In the genomic region with DNA sequence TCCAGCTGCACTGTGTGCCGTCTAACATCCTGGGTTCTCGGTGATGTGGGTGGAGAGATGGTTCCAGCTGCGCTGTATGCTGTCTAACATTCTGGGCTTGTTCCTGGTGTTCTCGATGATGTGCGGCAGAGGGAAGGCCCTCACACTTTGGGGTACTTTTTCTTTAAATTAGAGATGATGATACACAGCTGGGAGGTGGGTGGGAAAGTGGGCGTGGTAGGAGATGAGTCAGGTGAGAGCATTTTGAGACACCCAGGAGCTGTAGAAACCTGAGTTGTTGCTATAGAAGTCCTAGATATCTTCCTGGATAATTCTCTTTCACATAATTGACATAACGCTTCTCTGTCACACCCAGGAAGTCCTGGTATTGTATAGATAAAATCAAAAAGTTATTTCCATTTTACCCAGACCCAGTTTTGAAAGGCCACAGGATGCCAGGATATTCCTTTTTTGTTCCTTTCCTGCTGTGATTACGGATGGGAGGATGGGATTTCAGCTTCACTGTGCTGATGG, we compare ENCODE assay signal across 22 cellular contexts.
DNase-seq lines count a peak whose midpoint lies in the region; ATAC-seq and TF ChIP-seq lines count a peak whose summit lies in the region.
"Had no signal": no experiment of that assay in that cellular context is flagged by ENCODE, and none has a peak within 500 bp of the region (broad histone marks: within the 10 kb centered on the region; RNA-seq: fewer than 3 reads in every experiment).

No MANE protein-coding gene starts in this region.

- H3K27ac Mint-ChIP-seq in endothelial cell (ENCODE audit: unreplicated experiment): peak overlapping the region; percentile 74
- peak overlapping the region; percentile 42 for H3K27ac Mint-ChIP-seq in stimulated activated naive B cell treated with anti-CD40 and anti-IgM and Interleukin-4, amounts not matched to agents 10 μg/mL and 1 μg/mL and 100 μg/mL, for 72 hours
- H3K27ac Mint-ChIP-seq: HFFc6 had no signal

- no peak overlapping the region for H3K4me3 Mint-ChIP-seq in endothelial cell (ENCODE audit: unreplicated experiment)
- H3K4me3 Mint-ChIP-seq in stimulated activated naive B cell treated with anti-CD40 and anti-IgM and Interleukin-4, amounts not matched to agents 10 μg/mL and 1 μg/mL and 100 μg/mL, for 72 hours: no peak overlapping the region
- H3K4me3 Mint-ChIP-seq: CD4-positive, alpha-beta memory T cell; HFFc6 had no signal

- H3K9me3 Mint-ChIP-seq in endothelial cell (ENCODE audit: unreplicated experiment): no peaks in the 10 kb centered on the region
- peaks cover 0 to 4% of the 10 kb centered on the region in 2 donors for H3K9me3 Mint-ChIP-seq in stimulated activated naive B cell treated with anti-CD40 and anti-IgM and Interleukin-4, amounts not matched to agents 10 μg/mL and 1 μg/mL and 100 μg/mL, for 72 hours
- H3K9me3 Mint-ChIP-seq: CD4-positive, alpha-beta memory T cell had no signal

- POLR2A ChIA-PET in PC-9 (lab: Charles Lee; ENCODE audit: unreplicated experiment): no interaction called here

- H3K4me1 Mint-ChIP-seq in endothelial cell (ENCODE audit: unreplicated experiment): peaks cover 25% of the 10 kb centered on the region
- peaks cover 11 to 14% of the 10 kb centered on the region in 2 donors for H3K4me1 Mint-ChIP-seq in stimulated activated naive B cell treated with anti-CD40 and anti-IgM and Interleukin-4, amounts not matched to agents 10 μg/mL and 1 μg/mL and 100 μg/mL, for 72 hours

- H3K36me3 Mint-ChIP-seq in endothelial cell (ENCODE audit: low read depth, unreplicated experiment): peaks cover 4% of the 10 kb centered on the region
- no peaks in the 10 kb centered on the region for H3K36me3 Mint-ChIP-seq in stimulated activated naive B cell treated with anti-CD40 and anti-IgM and Interleukin-4, amounts not matched to agents 10 μg/mL and 1 μg/mL and 100 μg/mL, for 72 hours
- H3K36me3 Mint-ChIP-seq: CD4-positive, alpha-beta memory T cell had no signal

- H4K20me1 ChIP-seq in PC-9 (ENCODE audit: insufficient read depth): no peaks in the 10 kb centered on the region
- H4K20me1 ChIP-seq: BLaER1 treated with 17β-estradiol and CSF1 and Interleukin-3, amounts not matched to agents 10 nM and 100 nM had no signal

- peaks cover 10% of the 10 kb centered on the region for H3K27me3 Mint-ChIP-seq in endothelial cell (ENCODE audit: unreplicated experiment)
- H3K27me3 Mint-ChIP-seq in stimulated activated naive B cell treated with anti-CD40 and anti-IgM and Interleukin-4, amounts not matched to agents 10 μg/mL and 1 μg/mL and 100 μg/mL, for 72 hours: no peaks in the 10 kb centered on the region
- H3K27me3 Mint-ChIP-seq: CD4-positive, alpha-beta memory T cell had no signal

- H3K9me3 ChIP-seq in PC-9 (ENCODE audit: insufficient read depth, low read depth): no peaks in the 10 kb centered on the region
- H3K9me3 ChIP-seq in Peyer's patch: no peaks in the 10 kb centered on the region
- H3K9me3 ChIP-seq: BLaER1 treated with 17β-estradiol and CSF1 and Interleukin-3, amounts not matched to agents 10 nM and 100 nM; Caco-2 had no signal

- CTCF ChIA-PET in PC-9 (lab: Charles Lee): no interaction called here

- peak; percentile 10 for DNase-seq in stimulated activated CD4-positive, alpha-beta T cell treated with anti-CD3 and anti-CD28 coated beads, Interleukin-12 subunit alpha, Interleukin-12 subunit beta, amount 100 ng/mL, for 4 hours
- DNase-seq in stimulated activated CD4-positive, alpha-beta T cell treated with anti-CD3 and anti-CD28 coated beads, Interleukin-1b, Interleukin-23, amount 100 ng/mL, for 48 hours: no peak
- peak in 1 of 2 experiments; percentile 22 for DNase-seq in PC-9
- no peak for DNase-seq in endothelial cell (ENCODE audit: low spot score)
- no peak for DNase-seq in stimulated activated naive B cell treated with anti-CD40 and anti-IgM and Interleukin-4, amounts not matched to agents 10 μg/mL and 1 μg/mL and 100 μg/mL, for 72 hours
- DNase-seq in DMS79 (lab: John Stamatoyannopoulos, UW): no peak
- DNase-seq in Peyer's patch: no peak
- DNase-seq: ACHN; Caco-2; CD4-positive, alpha-beta memory T cell; DMS 273 treated with DMSO at 0.1 percent for 48 hours; DND-41; H7; HFFc6; Karpas-422; MV-4-11; NCI-H1105 treated with DMSO at 0.1 percent for 48 hours; NCI-H2081; NCI-H2171 treated with DMSO at 0.1 percent for 48 hours; NCI-H526 had no signal

- no peaks in the 10 kb centered on the region for H3K9me2 ChIP-seq in PC-9 (ENCODE audit: insufficient read depth)

- intact Hi-C loops in PC-9 (cut with micrococcal nuclease; ENCODE audit: unreplicated experiment): no loop called here

- no peak overlapping the region for H2AFZ ChIP-seq in PC-9

- BruUV-seq in PC-9 (replicated peaks; lab: Mats Ljungman, UMichigan): no TSS peak

- H3K27ac ChIP-seq in PC-9: peak overlapping the region; percentile 46
- H3K27ac ChIP-seq in Peyer's patch: no peak overlapping the region
- H3K27ac ChIP-seq: BLaER1 treated with 17β-estradiol and CSF1 and Interleukin-3, amounts not matched to agents 10 nM and 100 nM had no signal

- H3K4me1 ChIP-seq in PC-9 (replicated peaks; ENCODE audit: insufficient read depth) (peaks cover 31% of the 10 kb centered on the region), Peyer's patch (no peaks in the 10 kb centered on the region)
- H3K4me1 ChIP-seq: Caco-2 had no signal

- H3K4me3 ChIP-seq in PC-9 (no peak overlapping the region), Peyer's patch (no peak overlapping the region)
- H3K4me3 ChIP-seq: BLaER1 treated with 17β-estradiol and CSF1 and Interleukin-3, amounts not matched to agents 10 nM and 100 nM; GM12878 had no signal

- no peaks in the 10 kb centered on the region for H3K27me3 ChIP-seq in PC-9 (ENCODE audit: insufficient read depth, low read depth)
- H3K27me3 ChIP-seq in Peyer's patch: no peaks in the 10 kb centered on the region
- H3K27me3 ChIP-seq: BLaER1 treated with 17β-estradiol and CSF1 and Interleukin-3, amounts not matched to agents 10 nM and 100 nM had no signal

- H3K36me3 ChIP-seq in PC-9 (ENCODE audit: low read depth) (no peaks in the 10 kb centered on the region), Peyer's patch (no peaks in the 10 kb centered on the region)
- H3K36me3 ChIP-seq: BLaER1 treated with 17β-estradiol and CSF1 and Interleukin-3, amounts not matched to agents 10 nM and 100 nM had no signal

- peaks cover 33% of the 10 kb centered on the region; the same call in 1 of the 2 replicates for H3F3A ChIP-seq in PC-9 (ENCODE audit: insufficient read depth, low read depth)

- H3K4me2 ChIP-seq in PC-9: peak overlapping the region; percentile 50
- H3K4me2 ChIP-seq: BLaER1 treated with 17β-estradiol and CSF1 and Interleukin-3, amounts not matched to agents 10 nM and 100 nM had no signal

- TF ChIP-seq CTCF in PC-9 (conservative IDR thresholded peaks at IDR 0.05) (no peak), endothelial cell (IDR thresholded peaks at IDR 0.05; ENCODE audit: unreplicated experiment) (no peak), Peyer's patch (IDR thresholded peaks at IDR 0.05) (no peak)

- ATAC-seq in stimulated activated naive B cell treated with anti-CD40 and anti-IgM and Interleukin-4, amounts not matched to agents 10 μg/mL and 1 μg/mL and 100 μg/mL, for 72 hours (replicated peaks): no peak
- ATAC-seq: GM12878 had no signal

- no peaks in the 10 kb centered on the region for H3K79me2 ChIP-seq in PC-9 (ENCODE audit: low read depth)

- TF ChIP-seq POLR2A in Peyer's patch (IDR thresholded peaks at IDR 0.05): no peak
